Comparison of ENCODE assay signal across 2 cellular contexts in the genomic region with DNA sequence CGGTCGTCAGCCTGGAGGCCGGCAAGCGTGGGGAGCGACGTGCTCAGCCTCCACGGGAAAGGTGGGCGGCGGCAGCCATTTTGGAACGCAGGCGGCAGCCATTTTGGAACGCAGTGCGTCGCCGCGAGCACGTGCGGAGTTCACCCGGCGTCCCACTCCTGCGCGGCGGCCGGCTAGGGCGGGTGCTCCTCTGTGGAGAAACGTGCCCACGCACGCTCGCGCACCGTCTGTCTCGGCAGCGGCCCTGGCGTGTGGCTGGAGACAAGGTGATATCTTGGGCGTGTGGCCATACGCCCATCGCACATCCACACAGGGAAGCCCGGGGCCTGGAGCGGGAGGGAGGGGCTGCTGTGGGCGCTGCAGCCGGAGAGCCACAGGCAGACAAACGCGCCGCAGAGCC.
TF ChIP-seq lines count a peak whose summit lies in the region.

No MANE protein-coding gene starts in this region.

TF ChIP-seq in GM23338, 12 proteins besides CTCF, POLR2A, EP300 and RAD21:
- TF ChIP-seq NANOG (IDR thresholded peaks at IDR 0.05; ENCODE audit: borderline replicate concordance) = no peak
- TF ChIP-seq, protein P1, sequence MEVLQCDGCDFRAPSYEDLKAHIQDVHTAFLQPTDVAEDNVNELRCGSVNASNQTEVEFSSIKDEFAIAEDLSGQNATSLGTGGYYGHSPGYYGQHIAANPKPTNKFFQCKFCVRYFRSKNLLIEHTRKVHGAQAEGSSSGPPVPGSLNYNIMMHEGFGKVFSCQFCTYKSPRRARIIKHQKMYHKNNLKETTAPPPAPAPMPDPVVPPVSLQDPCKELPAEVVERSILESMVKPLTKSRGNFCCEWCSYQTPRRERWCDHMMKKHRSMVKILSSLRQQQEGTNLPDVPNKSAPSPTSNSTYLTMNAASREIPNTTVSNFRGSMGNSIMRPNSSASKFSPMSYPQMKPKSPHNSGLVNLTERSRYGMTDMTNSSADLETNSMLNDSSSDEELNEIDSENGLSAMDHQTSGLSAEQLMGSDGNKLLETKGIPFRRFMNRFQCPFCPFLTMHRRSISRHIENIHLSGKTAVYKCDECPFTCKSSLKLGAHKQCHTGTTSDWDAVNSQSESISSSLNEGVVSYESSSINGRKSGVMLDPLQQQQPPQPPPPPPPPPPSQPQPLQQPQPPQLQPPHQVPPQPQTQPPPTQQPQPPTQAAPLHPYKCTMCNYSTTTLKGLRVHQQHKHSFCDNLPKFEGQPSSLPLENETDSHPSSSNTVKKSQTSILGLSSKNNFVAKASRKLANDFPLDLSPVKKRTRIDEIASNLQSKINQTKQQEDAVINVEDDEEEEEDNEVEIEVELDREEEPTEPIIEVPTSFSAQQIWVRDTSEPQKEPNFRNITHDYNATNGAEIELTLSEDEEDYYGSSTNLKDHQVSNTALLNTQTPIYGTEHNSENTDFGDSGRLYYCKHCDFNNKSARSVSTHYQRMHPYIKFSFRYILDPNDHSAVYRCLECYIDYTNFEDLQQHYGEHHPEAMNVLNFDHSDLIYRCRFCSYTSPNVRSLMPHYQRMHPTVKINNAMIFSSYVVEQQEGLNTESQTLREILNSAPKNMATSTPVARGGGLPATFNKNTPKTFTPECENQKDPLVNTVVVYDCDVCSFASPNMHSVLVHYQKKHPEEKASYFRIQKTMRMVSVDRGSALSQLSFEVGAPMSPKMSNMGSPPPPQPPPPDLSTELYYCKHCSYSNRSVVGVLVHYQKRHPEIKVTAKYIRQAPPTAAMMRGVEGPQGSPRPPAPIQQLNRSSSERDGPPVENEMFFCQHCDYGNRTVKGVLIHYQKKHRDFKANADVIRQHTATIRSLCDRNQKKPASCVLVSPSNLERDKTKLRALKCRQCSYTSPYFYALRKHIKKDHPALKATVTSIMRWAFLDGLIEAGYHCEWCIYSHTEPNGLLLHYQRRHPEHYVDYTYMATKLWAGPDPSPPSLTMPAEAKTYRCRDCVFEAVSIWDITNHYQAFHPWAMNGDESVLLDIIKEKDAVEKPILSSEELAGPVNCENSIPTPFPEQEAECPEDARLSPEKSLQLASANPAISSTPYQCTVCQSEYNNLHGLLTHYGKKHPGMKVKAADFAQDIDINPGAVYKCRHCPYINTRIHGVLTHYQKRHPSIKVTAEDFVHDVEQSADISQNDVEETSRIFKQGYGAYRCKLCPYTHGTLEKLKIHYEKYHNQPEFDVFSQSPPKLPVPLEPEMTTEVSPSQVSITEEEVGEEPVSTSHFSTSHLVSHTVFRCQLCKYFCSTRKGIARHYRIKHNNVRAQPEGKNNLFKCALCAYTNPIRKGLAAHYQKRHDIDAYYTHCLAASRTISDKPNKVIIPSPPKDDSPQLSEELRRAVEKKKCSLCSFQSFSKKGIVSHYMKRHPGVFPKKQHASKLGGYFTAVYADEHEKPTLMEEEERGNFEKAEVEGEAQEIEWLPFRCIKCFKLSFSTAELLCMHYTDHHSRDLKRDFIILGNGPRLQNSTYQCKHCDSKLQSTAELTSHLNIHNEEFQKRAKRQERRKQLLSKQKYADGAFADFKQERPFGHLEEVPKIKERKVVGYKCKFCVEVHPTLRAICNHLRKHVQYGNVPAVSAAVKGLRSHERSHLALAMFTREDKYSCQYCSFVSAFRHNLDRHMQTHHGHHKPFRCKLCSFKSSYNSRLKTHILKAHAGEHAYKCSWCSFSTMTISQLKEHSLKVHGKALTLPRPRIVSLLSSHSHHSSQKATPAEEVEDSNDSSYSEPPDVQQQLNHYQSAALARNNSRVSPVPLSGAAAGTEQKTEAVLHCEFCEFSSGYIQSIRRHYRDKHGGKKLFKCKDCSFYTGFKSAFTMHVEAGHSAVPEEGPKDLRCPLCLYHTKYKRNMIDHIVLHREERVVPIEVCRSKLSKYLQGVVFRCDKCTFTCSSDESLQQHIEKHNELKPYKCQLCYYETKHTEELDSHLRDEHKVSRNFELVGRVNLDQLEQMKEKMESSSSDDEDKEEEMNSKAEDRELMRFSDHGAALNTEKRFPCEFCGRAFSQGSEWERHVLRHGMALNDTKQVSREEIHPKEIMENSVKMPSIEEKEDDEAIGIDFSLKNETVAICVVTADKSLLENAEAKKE (CRISPR knock-in tag; IDR thresholded peaks at IDR 0.05) = no peak
- TF ChIP-seq EZH2phosphoT487 (IDR thresholded peaks at IDR 0.05; ENCODE audit: unreplicated experiment) = no peak
- no peak for TF ChIP-seq STAT1 (IDR thresholded peaks at IDR 0.05; ENCODE audit: unreplicated experiment)

TF ChIP-seq in K562, 482 proteins besides CTCF, POLR2A, EP300 and RAD21:
- TF ChIP-seq YY1 (IDR thresholded peaks at IDR 0.05; ENCODE audit: borderline replicate concordance in 1 of 3, control insufficient read depth in 1 of 3, extremely low read depth in 1 of 3, insufficient read depth in 3 of 3, insufficient read length in 1 of 3, insufficient replicate concordance in 2 of 3, low read depth in 1 of 3, low read length in 2 of 3) (peak; percentile 57 to 85 (median 60)), ZNF79 (CRISPR knock-in tag; IDR thresholded peaks at IDR 0.05; ENCODE audit: low read depth) (no peak), KDM1A (IDR thresholded peaks at IDR 0.05) (no peak), NR3C1 (CRISPR knock-in tag; IDR thresholded peaks at IDR 0.05) (no peak), MIER1 (IDR thresholded peaks at IDR 0.05; ENCODE audit: low read depth) (no peak), ZNF316 (IDR thresholded peaks at IDR 0.05) (no peak)
- TF ChIP-seq, protein P2, sequence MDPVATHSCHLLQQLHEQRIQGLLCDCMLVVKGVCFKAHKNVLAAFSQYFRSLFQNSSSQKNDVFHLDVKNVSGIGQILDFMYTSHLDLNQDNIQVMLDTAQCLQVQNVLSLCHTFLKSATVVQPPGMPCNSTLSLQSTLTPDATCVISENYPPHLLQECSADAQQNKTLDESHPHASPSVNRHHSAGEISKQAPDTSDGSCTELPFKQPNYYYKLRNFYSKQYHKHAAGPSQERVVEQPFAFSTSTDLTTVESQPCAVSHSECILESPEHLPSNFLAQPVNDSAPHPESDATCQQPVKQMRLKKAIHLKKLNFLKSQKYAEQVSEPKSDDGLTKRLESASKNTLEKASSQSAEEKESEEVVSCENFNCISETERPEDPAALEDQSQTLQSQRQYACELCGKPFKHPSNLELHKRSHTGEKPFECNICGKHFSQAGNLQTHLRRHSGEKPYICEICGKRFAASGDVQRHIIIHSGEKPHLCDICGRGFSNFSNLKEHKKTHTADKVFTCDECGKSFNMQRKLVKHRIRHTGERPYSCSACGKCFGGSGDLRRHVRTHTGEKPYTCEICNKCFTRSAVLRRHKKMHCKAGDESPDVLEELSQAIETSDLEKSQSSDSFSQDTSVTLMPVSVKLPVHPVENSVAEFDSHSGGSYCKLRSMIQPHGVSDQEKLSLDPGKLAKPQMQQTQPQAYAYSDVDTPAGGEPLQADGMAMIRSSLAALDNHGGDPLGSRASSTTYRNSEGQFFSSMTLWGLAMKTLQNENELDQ (CRISPR knock-in tag; IDR thresholded peaks at IDR 0.05; ENCODE audit: borderline replicate concordance) = no peak
- TF ChIP-seq, protein P3, sequence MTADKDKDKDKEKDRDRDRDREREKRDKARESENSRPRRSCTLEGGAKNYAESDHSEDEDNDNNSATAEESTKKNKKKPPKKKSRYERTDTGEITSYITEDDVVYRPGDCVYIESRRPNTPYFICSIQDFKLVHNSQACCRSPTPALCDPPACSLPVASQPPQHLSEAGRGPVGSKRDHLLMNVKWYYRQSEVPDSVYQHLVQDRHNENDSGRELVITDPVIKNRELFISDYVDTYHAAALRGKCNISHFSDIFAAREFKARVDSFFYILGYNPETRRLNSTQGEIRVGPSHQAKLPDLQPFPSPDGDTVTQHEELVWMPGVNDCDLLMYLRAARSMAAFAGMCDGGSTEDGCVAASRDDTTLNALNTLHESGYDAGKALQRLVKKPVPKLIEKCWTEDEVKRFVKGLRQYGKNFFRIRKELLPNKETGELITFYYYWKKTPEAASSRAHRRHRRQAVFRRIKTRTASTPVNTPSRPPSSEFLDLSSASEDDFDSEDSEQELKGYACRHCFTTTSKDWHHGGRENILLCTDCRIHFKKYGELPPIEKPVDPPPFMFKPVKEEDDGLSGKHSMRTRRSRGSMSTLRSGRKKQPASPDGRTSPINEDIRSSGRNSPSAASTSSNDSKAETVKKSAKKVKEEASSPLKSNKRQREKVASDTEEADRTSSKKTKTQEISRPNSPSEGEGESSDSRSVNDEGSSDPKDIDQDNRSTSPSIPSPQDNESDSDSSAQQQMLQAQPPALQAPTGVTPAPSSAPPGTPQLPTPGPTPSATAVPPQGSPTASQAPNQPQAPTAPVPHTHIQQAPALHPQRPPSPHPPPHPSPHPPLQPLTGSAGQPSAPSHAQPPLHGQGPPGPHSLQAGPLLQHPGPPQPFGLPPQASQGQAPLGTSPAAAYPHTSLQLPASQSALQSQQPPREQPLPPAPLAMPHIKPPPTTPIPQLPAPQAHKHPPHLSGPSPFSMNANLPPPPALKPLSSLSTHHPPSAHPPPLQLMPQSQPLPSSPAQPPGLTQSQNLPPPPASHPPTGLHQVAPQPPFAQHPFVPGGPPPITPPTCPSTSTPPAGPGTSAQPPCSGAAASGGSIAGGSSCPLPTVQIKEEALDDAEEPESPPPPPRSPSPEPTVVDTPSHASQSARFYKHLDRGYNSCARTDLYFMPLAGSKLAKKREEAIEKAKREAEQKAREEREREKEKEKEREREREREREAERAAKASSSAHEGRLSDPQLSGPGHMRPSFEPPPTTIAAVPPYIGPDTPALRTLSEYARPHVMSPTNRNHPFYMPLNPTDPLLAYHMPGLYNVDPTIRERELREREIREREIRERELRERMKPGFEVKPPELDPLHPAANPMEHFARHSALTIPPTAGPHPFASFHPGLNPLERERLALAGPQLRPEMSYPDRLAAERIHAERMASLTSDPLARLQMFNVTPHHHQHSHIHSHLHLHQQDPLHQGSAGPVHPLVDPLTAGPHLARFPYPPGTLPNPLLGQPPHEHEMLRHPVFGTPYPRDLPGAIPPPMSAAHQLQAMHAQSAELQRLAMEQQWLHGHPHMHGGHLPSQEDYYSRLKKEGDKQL (CRISPR knock-in tag; IDR thresholded peaks at IDR 0.05; ENCODE audit: borderline replicate concordance) = no peak
TF ChIP-seq in K562: peak in this region for 1.
